ENCODE assay signal across 23 cellular contexts in genomic region chr9:81852820-81853219, GRCh38.
"Had no signal": no experiment of that assay in that cellular context is flagged by ENCODE, and none has a peak within 500 bp of the region (broad histone marks: within the 10 kb centered on the region; RNA-seq: fewer than 3 reads in every experiment).

No MANE protein-coding gene starts in this region.

- DNase-seq: stimulated activated CD4-positive, alpha-beta T cell treated with anti-CD3 and anti-CD28 coated beads, Interleukin-2, amount 100 ng/mL, for 24 hours; stimulated activated CD4-positive, alpha-beta T cell treated with anti-CD3 and anti-CD28 coated beads, Interleukin-2, amount 100 ng/mL, for 48 hours; stimulated activated CD4-positive, alpha-beta T cell treated with anti-CD3 and anti-CD28 coated beads, Interleukin-4, amount 100 ng/mL, for 1 hour; stimulated activated CD4-positive, alpha-beta T cell treated with anti-CD3 and anti-CD28 coated beads, Interleukin-4, amount 100 ng/mL, for 24 hours; stimulated activated CD4-positive, alpha-beta T cell treated with anti-CD3 and anti-CD28 coated beads, Interleukin-4, amount 100 ng/mL, for 4 hours; stimulated activated CD8-positive, alpha-beta memory T cell treated with anti-CD3 and anti-CD28 coated beads, Interleukin-4, amount 100 ng/mL, for 48 hours; stimulated activated naive CD4-positive, alpha-beta T cell; stimulated activated naive CD4-positive, alpha-beta T cell treated with Interleukin-2 at 50 U/mL for 16 hours; stimulated activated naive CD8-positive, alpha-beta T cell treated with anti-CD3 and anti-CD28 coated beads, Interleukin-15, amount 100 ng/mL, for 72 hours; stimulated activated naive CD8-positive, alpha-beta T cell treated with anti-CD3 and anti-CD28 coated beads, Interleukin-15, Interleukin-2, amounts not matched to agents 100 U/mL and 50 U/mL, for 24 hours; stomach; substantia nigra; testis; thyroid gland; tibial artery; transverse colon; trophoblast cell; upper lobe of left lung; upper lobe of right lung; uterus had no signal

- H3K4me3 Mint-ChIP-seq: stimulated activated effector memory CD8-positive, alpha-beta T cell treated with anti-CD3 and anti-CD28 coated beads, Interleukin-12 subunit alpha, Interleukin-12 subunit beta, amount 100 ng/mL, for 72 hours; stimulated activated naive CD8-positive, alpha-beta T cell treated with anti-CD3 and anti-CD28 coated beads, Interleukin-15, amount 100 ng/mL, for 72 hours; stimulated activated naive CD8-positive, alpha-beta T cell treated with anti-CD3 and anti-CD28 coated beads, Interleukin-15, Interleukin-2, amounts not matched to agents 100 ng/mL and 50 ng/mL, for 24 hours; type B pancreatic cell had no signal

- H3K27me3 Mint-ChIP-seq: stimulated activated naive CD8-positive, alpha-beta T cell treated with anti-CD3 and anti-CD28 coated beads, Interleukin-15, amount 100 ng/mL, for 72 hours; stimulated activated naive CD8-positive, alpha-beta T cell treated with anti-CD3 and anti-CD28 coated beads, Interleukin-15, Interleukin-2, amounts not matched to agents 100 ng/mL and 50 ng/mL, for 24 hours; type B pancreatic cell had no signal

- ATAC-seq: stimulated activated effector memory CD8-positive, alpha-beta T cell treated with anti-CD3 and anti-CD28 coated beads, Interleukin-12 subunit alpha, Interleukin-12 subunit beta, amount 100 ng/mL, for 72 hours; stimulated activated naive CD8-positive, alpha-beta T cell treated with anti-CD3 and anti-CD28 coated beads, Interleukin-15, amount 100 ng/mL, for 72 hours; stimulated activated naive CD8-positive, alpha-beta T cell treated with anti-CD3 and anti-CD28 coated beads, Interleukin-15, Interleukin-2, amounts not matched to agents 100 U/mL and 50 U/mL, for 24 hours; upper lobe of right lung had no signal

- H3K27ac Mint-ChIP-seq: stimulated activated effector memory CD8-positive, alpha-beta T cell treated with anti-CD3 and anti-CD28 coated beads, Interleukin-12 subunit alpha, Interleukin-12 subunit beta, amount 100 ng/mL, for 72 hours; stimulated activated naive CD8-positive, alpha-beta T cell treated with anti-CD3 and anti-CD28 coated beads, Interleukin-15, amount 100 ng/mL, for 72 hours; stimulated activated naive CD8-positive, alpha-beta T cell treated with anti-CD3 and anti-CD28 coated beads, Interleukin-15, Interleukin-2, amounts not matched to agents 100 ng/mL and 50 ng/mL, for 24 hours; type B pancreatic cell had no signal

- H3K4me1 Mint-ChIP-seq: stimulated activated effector memory CD8-positive, alpha-beta T cell treated with anti-CD3 and anti-CD28 coated beads, Interleukin-12 subunit alpha, Interleukin-12 subunit beta, amount 100 ng/mL, for 72 hours; stimulated activated naive CD8-positive, alpha-beta T cell treated with anti-CD3 and anti-CD28 coated beads, Interleukin-15, amount 100 ng/mL, for 72 hours had no signal

- H3K36me3 Mint-ChIP-seq: stimulated activated effector memory CD8-positive, alpha-beta T cell treated with anti-CD3 and anti-CD28 coated beads, Interleukin-12 subunit alpha, Interleukin-12 subunit beta, amount 100 ng/mL, for 72 hours; type B pancreatic cell had no signal

- H3K9me3 Mint-ChIP-seq: stimulated activated effector memory CD8-positive, alpha-beta T cell treated with anti-CD3 and anti-CD28 coated beads, Interleukin-12 subunit alpha, Interleukin-12 subunit beta, amount 100 ng/mL, for 72 hours; stimulated activated naive CD8-positive, alpha-beta T cell treated with anti-CD3 and anti-CD28 coated beads, Interleukin-15, amount 100 ng/mL, for 72 hours; stimulated activated naive CD8-positive, alpha-beta T cell treated with anti-CD3 and anti-CD28 coated beads, Interleukin-15, Interleukin-2, amounts not matched to agents 100 ng/mL and 50 ng/mL, for 24 hours; type B pancreatic cell had no signal
